ENCODE assay signal across 18 cellular contexts in the genomic region with DNA sequence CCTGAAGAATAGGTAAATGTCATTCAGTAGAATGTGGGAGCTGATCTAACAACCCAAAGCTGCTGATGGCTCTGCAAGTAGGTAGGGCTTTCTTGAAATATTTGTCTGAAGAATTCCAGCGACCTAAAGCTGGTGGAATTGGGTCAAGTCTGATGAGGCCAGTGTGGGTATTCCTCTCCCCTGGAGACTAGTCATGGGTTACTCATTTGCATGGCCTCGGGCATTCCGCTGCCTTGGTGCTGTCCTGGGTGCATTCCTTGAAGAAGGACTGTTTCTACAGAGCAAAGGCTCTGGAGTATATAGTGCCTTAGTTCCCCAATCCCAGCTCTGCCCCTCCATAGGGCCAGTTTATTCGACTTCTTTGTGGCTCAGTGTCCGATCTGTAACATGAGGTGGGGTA. TPM values are rescaled to one million over a fixed set of nuclear protein-coding genes. Genes with fewer than 3 reads are reported as not detected.
DNase-seq lines count a peak whose midpoint lies in the region; ATAC-seq and TF ChIP-seq lines count a peak whose summit lies in the region.
"Had no signal": no experiment of that assay in that cellular context is flagged by ENCODE, and none has a peak within 500 bp of the region (broad histone marks: within the 10 kb centered on the region; RNA-seq: fewer than 3 reads in every experiment).

No MANE protein-coding gene starts in this region.

- H3K27me3 ChIP-seq in endodermal cell (ENCODE audit: control insufficient read depth, insufficient read depth, low read length, poor library complexity, severe bottlenecking) (peaks cover 89% of the 10 kb centered on the region), neural progenitor cell (no peaks in the 10 kb centered on the region)

- H3K4me3 Mint-ChIP-seq in endodermal cell: no peak overlapping the region
- no peak overlapping the region for H3K4me3 Mint-ChIP-seq in nephron progenitor cell
- no peak overlapping the region for H3K4me3 Mint-ChIP-seq in stimulated activated effector memory CD8-positive, alpha-beta T cell treated with anti-CD3 and anti-CD28 coated beads, Interleukin-12 subunit alpha, Interleukin-12 subunit beta, amount 100 ng/mL, for 72 hours
- H3K4me3 Mint-ChIP-seq in neural progenitor cell: no peak overlapping the region
- H3K4me3 Mint-ChIP-seq: B cell; IgD-negative memory B cell; memory B cell; naive thymus-derived CD8-positive, alpha-beta T cell had no signal

- H3K36me3 ChIP-seq in endodermal cell (ENCODE audit: control insufficient read depth, insufficient read depth, low read length) (no peaks in the 10 kb centered on the region), neural progenitor cell (no peaks in the 10 kb centered on the region)

- WGBS in endodermal cell (ENCODE audit: insufficient coverage in 1 of 2, insufficient read length in 1 of 2), 2 experiments: 38 to 78% methylated on average over 1 to 5 of the region's 5 CpGs

- no peaks in the 10 kb centered on the region for H3K9me3 Mint-ChIP-seq in endodermal cell
- H3K9me3 Mint-ChIP-seq in nephron progenitor cell: peaks cover 13% of the 10 kb centered on the region
- H3K9me3 Mint-ChIP-seq in stimulated activated effector memory CD8-positive, alpha-beta T cell treated with anti-CD3 and anti-CD28 coated beads, Interleukin-12 subunit alpha, Interleukin-12 subunit beta, amount 100 ng/mL, for 72 hours: peaks cover 4% of the 10 kb centered on the region
- peaks cover 7% of the 10 kb centered on the region for H3K9me3 Mint-ChIP-seq in neural progenitor cell
- H3K9me3 Mint-ChIP-seq: memory B cell had no signal

- H3F3A ChIP-seq in neural progenitor cell (ENCODE audit: low read depth): no peaks in the 10 kb centered on the region

- DNase-seq in ELF-1 (ENCODE audit: low read depth, low spot score): peak; percentile 84
- peak; percentile 68 for DNase-seq in NCI-H226
- DNase-seq in endodermal cell: peak; percentile 70
- no peak for DNase-seq in nephron progenitor cell
- no peak for DNase-seq in stimulated activated effector memory CD8-positive, alpha-beta T cell treated with anti-CD3 and anti-CD28 coated beads, Interleukin-12 subunit alpha, Interleukin-12 subunit beta, amount 100 ng/mL, for 72 hours (ENCODE audit: low spot score in 2 of 2)
- no peak for DNase-seq in UCSD-AML1 (lab: John Stamatoyannopoulos, UW; ENCODE audit: unreplicated experiment)
- no peak for DNase-seq in neural progenitor cell (ENCODE audit: low spot score)
- DNase-seq: erythroblast; naive thymus-derived CD8-positive, alpha-beta T cell; NCI-H187 treated with DMSO at 0.1 percent for 48 hours; OCI-M1; stimulated activated CD8-positive, alpha-beta memory T cell treated with anti-CD3 and anti-CD28 coated beads, Interleukin-4, amount 100 ng/mL, for 48 hours had no signal

- H3K9ac ChIP-seq in endodermal cell (ENCODE audit: extremely low read depth, low read length, poor library complexity, severe bottlenecking) (no peak overlapping the region), neural progenitor cell (no peak overlapping the region)

- TF ChIP-seq CTCF in endodermal cell (conservative IDR thresholded peaks at IDR 0.05) (no peak), nephron progenitor cell (IDR thresholded peaks at IDR 0.05) (no peak), neural progenitor cell (IDR thresholded peaks at IDR 0.05) (no peak)

- H2AFZ ChIP-seq in neural progenitor cell (replicated peaks): no peak overlapping the region

- H3K27ac Mint-ChIP-seq in endodermal cell (no peak overlapping the region), nephron progenitor cell (peak overlapping the region; percentile 70), neural progenitor cell (no peak overlapping the region)
- H3K27ac Mint-ChIP-seq in stimulated activated effector memory CD8-positive, alpha-beta T cell treated with anti-CD3 and anti-CD28 coated beads, Interleukin-12 subunit alpha, Interleukin-12 subunit beta, amount 100 ng/mL, for 72 hours: no peak overlapping the region
- H3K27ac Mint-ChIP-seq: B cell; IgD-negative memory B cell; memory B cell; naive thymus-derived CD8-positive, alpha-beta T cell had no signal

- H3K79me2 ChIP-seq in neural progenitor cell (ENCODE audit: low read depth): no peaks in the 10 kb centered on the region

- H3K4me2 ChIP-seq in neural progenitor cell: no peak overlapping the region

- no peaks in the 10 kb centered on the region for H4K20me1 ChIP-seq in neural progenitor cell (ENCODE audit: low read depth)

- H3K27me3 Mint-ChIP-seq in endodermal cell (ENCODE audit: insufficient read depth) (peaks cover 29% of the 10 kb centered on the region), nephron progenitor cell (ENCODE audit: low read depth, poor library complexity) (no peaks in the 10 kb centered on the region), neural progenitor cell (ENCODE audit: insufficient read depth, low read depth) (no peaks in the 10 kb centered on the region)
- H3K27me3 Mint-ChIP-seq: IgD-negative memory B cell had no signal

- H3K4me3 ChIP-seq in endodermal cell (ENCODE audit: low read length) (no peak overlapping the region), neural progenitor cell (no peak overlapping the region)
- H3K4me3 ChIP-seq: SK-N-MC had no signal

- H3K36me3 Mint-ChIP-seq in endodermal cell (ENCODE audit: low read depth) (no peaks in the 10 kb centered on the region), nephron progenitor cell (ENCODE audit: low read depth) (no peaks in the 10 kb centered on the region), neural progenitor cell (no peaks in the 10 kb centered on the region)
- H3K36me3 Mint-ChIP-seq in stimulated activated effector memory CD8-positive, alpha-beta T cell treated with anti-CD3 and anti-CD28 coated beads, Interleukin-12 subunit alpha, Interleukin-12 subunit beta, amount 100 ng/mL, for 72 hours: no peaks in the 10 kb centered on the region
- H3K36me3 Mint-ChIP-seq: naive thymus-derived CD8-positive, alpha-beta T cell had no signal

- no peaks in the 10 kb centered on the region for H3K4me1 Mint-ChIP-seq in endodermal cell
- peaks cover 10% of the 10 kb centered on the region for H3K4me1 Mint-ChIP-seq in nephron progenitor cell
- no peaks in the 10 kb centered on the region for H3K4me1 Mint-ChIP-seq in stimulated activated effector memory CD8-positive, alpha-beta T cell treated with anti-CD3 and anti-CD28 coated beads, Interleukin-12 subunit alpha, Interleukin-12 subunit beta, amount 100 ng/mL, for 72 hours
- H3K4me1 Mint-ChIP-seq in neural progenitor cell: no peaks in the 10 kb centered on the region
- H3K4me1 Mint-ChIP-seq: B cell; IgD-negative memory B cell; memory B cell; naive thymus-derived CD8-positive, alpha-beta T cell had no signal

- H3K4me1 ChIP-seq in endodermal cell (ENCODE audit: control insufficient read depth, insufficient read depth, low read length) (no peaks in the 10 kb centered on the region), neural progenitor cell (no peaks in the 10 kb centered on the region)
- H3K4me1 ChIP-seq: Caco-2 had no signal

- H3K27ac ChIP-seq in endodermal cell (ENCODE audit: low read depth, low read length): no peak overlapping the region
- no peak overlapping the region for H3K27ac ChIP-seq in neural progenitor cell
- H3K27ac ChIP-seq: SK-N-MC had no signal

- ATAC-seq in GM19455 (IDR thresholded peaks at IDR 0.05; ENCODE audit: unreplicated experiment): no peak
- ATAC-seq in stimulated activated effector memory CD8-positive, alpha-beta T cell treated with anti-CD3 and anti-CD28 coated beads, Interleukin-12 subunit alpha, Interleukin-12 subunit beta, amount 100 ng/mL, for 72 hours: no peak
- ATAC-seq: naive thymus-derived CD8-positive, alpha-beta T cell had no signal

- H3K9me3 ChIP-seq in endodermal cell (ENCODE audit: control insufficient read depth, low read length) (peaks cover 12% of the 10 kb centered on the region), neural progenitor cell (ENCODE audit: low read depth) (no peaks in the 10 kb centered on the region)
- H3K9me3 ChIP-seq: Caco-2 had no signal

RNA-seq across cellular contexts. Expression of gene PDK4, which starts 19.2 kb away (rescaled TPM):
- total RNA-seq in endodermal cell (under 1 TPM; 0.42 to 0.73 TPM), neural progenitor cell (ENCODE audit: low replicate concordance) (not detected in 2 replicates)
- 1.6 TPM for polyA plus RNA-seq in endodermal cell (2013, experiment 1 of 2)
- polyA plus RNA-seq in endodermal cell (2013, experiment 2 of 2): 0.58 TPM
- polyA plus RNA-seq: IgD-negative memory B cell; naive thymus-derived CD8-positive, alpha-beta T cell had no signal

Comparison
In these comparisons a context has a peak if more than half of its experiments do, and no peak if none do; other contexts are left out.
1. DNase-seq: peak in ELF-1 (single experiment), NCI-H226 (single experiment) and endodermal cell (single experiment); none in nephron progenitor cell (single experiment), stimulated activated effector memory CD8-positive, alpha-beta T cell treated with anti-CD3 and anti-CD28 coated beads, Interleukin-12 subunit alpha, Interleukin-12 subunit beta, amount 100 ng/mL, for 72 hours (0 of 2), UCSD-AML1 (single experiment) and neural progenitor cell (single experiment).